In genomic region chr6:38179300-38179699, GRCh38 we compare ENCODE assay signal across 15 cellular contexts.
DNase-seq lines count a peak whose midpoint lies in the region; ATAC-seq and TF ChIP-seq lines count a peak whose summit lies in the region.
"Had no signal": no experiment of that assay in that cellular context is flagged by ENCODE, and none has a peak within 500 bp of the region (broad histone marks: within the 10 kb centered on the region; RNA-seq: fewer than 3 reads in every experiment).

No MANE protein-coding gene starts in this region.

- no peak for TF ChIP-seq POLR2A in stomach (IDR thresholded peaks at IDR 0.05)

- H3K4me1 ChIP-seq in stomach: peaks cover 0 to 13% (median 3%) of the 10 kb centered on the region in 4 donors
- H3K4me1 ChIP-seq: esophagus muscularis mucosa, prostate gland, suprapubic skin had no signal

- intact Hi-C loops in stomach (cut with DNase I; ENCODE audit: low total_unique reads): no loop called here

- peak; percentile 13 for TF ChIP-seq CTCF in brain microvascular endothelial cell (IDR thresholded peaks at IDR 0.05; ENCODE audit: low read depth, low read length, missing control alignments)
- TF ChIP-seq CTCF in stomach (IDR thresholded peaks at IDR 0.05): no peak

- no peak for ATAC-seq in HG02571 (IDR thresholded peaks at IDR 0.05; ENCODE audit: unreplicated experiment)
- ATAC-seq in GM18519 (IDR thresholded peaks at IDR 0.05; ENCODE audit: low FRiP score, unreplicated experiment): no peak
- ATAC-seq in GM21360 (IDR thresholded peaks at IDR 0.05; ENCODE audit: unreplicated experiment): no peak
- ATAC-seq: left ventricle myocardium superior had no signal

- no peak overlapping the region for H3K27ac ChIP-seq in brain microvascular endothelial cell
- H3K27ac ChIP-seq in stomach: no peak overlapping the region
- H3K27ac ChIP-seq: esophagus muscularis mucosa, hepatocyte, prostate gland, suprapubic skin had no signal

- H3K9me3 ChIP-seq in stomach: no peaks in the 10 kb centered on the region
- H3K9me3 ChIP-seq: esophagus muscularis mucosa, prostate gland, suprapubic skin had no signal

- DNase-seq in activated effector memory CD4-positive, alpha-beta T cell treated with anti-CD3 and anti-CD28 coated beads, Interleukin-2, amount 50 U/mL, for 16 hours: peak; percentile 22
- DNase-seq in activated effector memory CD4-positive, alpha-beta T cell treated with Interleukin-2 at 50 U/mL for 16 hours: no peak
- DNase-seq in NCI-H2029 (lab: John Stamatoyannopoulos, UW) (peak; percentile 55), brain microvascular endothelial cell (no peak), stomach (peak; percentile 15)
- DNase-seq: activated CD4-positive, alpha-beta T cell treated with anti-CD3 and anti-CD28 coated beads, Interleukin-2, amount 10 ng/mL, durations not matched to agents 24 days and 14 days; left ventricle myocardium superior; stimulated activated CD4-positive, alpha-beta T cell treated with anti-CD3 and anti-CD28 coated beads, Interleukin-15, amount 100 ng/mL, for 24 hours had no signal

- H3K4me3 ChIP-seq in brain microvascular endothelial cell (ENCODE audit: low read depth, low read length): no peak overlapping the region
- no peak overlapping the region for H3K4me3 ChIP-seq in stomach
- H3K4me3 ChIP-seq: esophagus muscularis mucosa, hepatocyte, prostate gland, suprapubic skin had no signal

- in situ Hi-C loops in brain microvascular endothelial cell (cut with HindIII; ENCODE audit: low pct_ligation_motif_present, low sequenced_read_pairs): no loop called here

- H3K36me3 ChIP-seq in brain microvascular endothelial cell (replicated peaks) (no peaks in the 10 kb centered on the region), stomach (peaks cover 0 to 17% (median 10%) of the 10 kb centered on the region in 4 donors)
- H3K36me3 ChIP-seq: prostate gland had no signal

- WGBS in stomach, 5 donors: 93 to 100% (median 97%) methylated on average over 5 to 7 of the region's 7 CpGs

- H3K27me3 ChIP-seq in brain microvascular endothelial cell (replicated peaks): no peaks in the 10 kb centered on the region
- H3K27me3 ChIP-seq in stomach: no peaks in the 10 kb centered on the region
- H3K27me3 ChIP-seq: esophagus muscularis mucosa, hepatocyte, suprapubic skin had no signal

- no peak for TF ChIP-seq EP300 in stomach (IDR thresholded peaks at IDR 0.05)

Comparison
In these comparisons a context has a peak if more than half of its experiments do, and no peak if none do; other contexts are left out.
1. DNase-seq: peak in activated effector memory CD4-positive, alpha-beta T cell treated with anti-CD3 and anti-CD28 coated beads, Interleukin-2, amount 50 U/mL, for 16 hours (single experiment), NCI-H2029 (single experiment) and stomach (single experiment); none in activated effector memory CD4-positive, alpha-beta T cell treated with Interleukin-2 at 50 U/mL for 16 hours (single experiment) and brain microvascular endothelial cell (single experiment).